ENCODE assay signal across 8 cellular contexts in the genomic region with DNA sequence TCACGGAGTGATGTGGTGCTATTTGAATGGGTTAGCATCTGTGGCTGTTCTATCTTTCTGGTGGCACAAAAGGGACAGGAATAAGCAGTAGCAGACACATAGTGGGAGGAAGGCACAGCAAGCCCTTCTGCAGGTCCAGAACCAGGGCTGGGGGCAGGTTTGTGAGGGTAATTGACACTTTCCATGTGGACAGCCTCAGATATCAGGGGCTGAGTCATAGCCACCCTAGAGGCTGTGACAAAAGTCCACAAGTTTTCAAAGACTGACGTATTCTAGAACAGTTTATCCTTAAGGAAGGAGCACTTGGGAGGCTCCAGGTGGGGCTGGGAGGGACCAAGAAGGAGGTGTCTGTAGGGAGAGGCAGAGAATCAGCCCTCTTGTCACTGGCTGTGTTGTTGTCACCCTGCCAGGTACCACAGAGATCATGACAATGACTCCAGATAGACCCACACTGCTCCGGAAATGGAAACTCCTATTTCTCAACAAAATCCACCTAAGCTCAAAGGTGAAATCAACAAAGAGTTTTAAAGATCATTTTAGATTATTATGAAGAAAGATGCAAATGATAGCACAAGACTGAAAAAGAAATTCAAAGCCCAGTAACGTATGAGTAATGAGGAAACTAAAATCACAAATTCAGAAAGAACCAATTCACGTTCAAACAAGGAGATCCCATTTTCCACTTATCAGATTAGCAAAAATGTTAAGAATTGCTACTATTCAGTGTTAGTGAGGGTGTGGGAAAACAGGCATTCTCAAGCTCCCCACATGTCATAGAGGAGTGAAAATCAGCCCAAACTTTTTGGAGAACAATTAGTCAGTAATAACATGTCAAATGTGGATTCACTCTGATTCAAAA. TPM values are rescaled to one million over a fixed set of nuclear protein-coding genes. Genes with fewer than 3 reads are reported as not detected.
DNase-seq lines count a peak whose midpoint lies in the region; ATAC-seq and TF ChIP-seq lines count a peak whose summit lies in the region.

No MANE protein-coding gene starts in this region.

- TF ChIP-seq CTCF in foreskin keratinocyte (conservative IDR thresholded peaks at IDR 0.05): no peak
- TF ChIP-seq CTCF in gastroesophageal sphincter (IDR thresholded peaks at IDR 0.05): no peak

- H3K9me3 ChIP-seq in gastroesophageal sphincter: no peaks in the 10 kb centered on the region

- H3K27ac ChIP-seq in foreskin keratinocyte: no peak overlapping the region
- no peak overlapping the region for H3K27ac ChIP-seq in gastroesophageal sphincter

- no peak for TF ChIP-seq EP300 in gastroesophageal sphincter (IDR thresholded peaks at IDR 0.05)

- peak; percentile 54 for ATAC-seq in SK-N-SH treated with all-trans-retinoic acid at 6 μM for 48 hours
- ATAC-seq in foreskin keratinocyte: peak; percentile 60
- peak; percentile 81 for ATAC-seq in stimulated activated naive CD8-positive, alpha-beta T cell treated with anti-CD3 and anti-CD28 coated beads, Interleukin-15, Interleukin-2, amounts not matched to agents 100 U/mL and 50 U/mL, for 24 hours
- no peak for ATAC-seq in gastroesophageal sphincter

- H3K4me1 ChIP-seq in foreskin keratinocyte: peaks cover 16% of the 10 kb centered on the region
- peaks cover 0 to 10% (median 0%) of the 10 kb centered on the region in 3 donors for H3K4me1 ChIP-seq in gastroesophageal sphincter

- no peak for TF ChIP-seq POLR2A in gastroesophageal sphincter (IDR thresholded peaks at IDR 0.05)

- H3K36me3 ChIP-seq in gastroesophageal sphincter: no peaks in the 10 kb centered on the region

- H3K4me3 ChIP-seq in gastroesophageal sphincter: no peak overlapping the region

- 50 to 85% methylated on average over 2 to 5 of the region's 5 CpGs for WGBS in gastroesophageal sphincter (ENCODE audit: low coverage in 1 of 2), 2 donors

- DNase-seq in activated effector memory CD4-positive, alpha-beta T cell treated with anti-CD3 and anti-CD28 coated beads, Interleukin-2, amount 50 U/mL, for 16 hours: peak; percentile 73
- no peak for DNase-seq in activated effector memory CD4-positive, alpha-beta T cell treated with Interleukin-2 at 50 U/mL for 16 hours
- DNase-seq in foreskin keratinocyte (peak in 1 of 2 donors; percentile 62), NCI-H1417 (lab: John Stamatoyannopoulos, UW) (no peak), ACHN (no peak)
- peak; percentile 54 for DNase-seq in stimulated activated naive CD8-positive, alpha-beta T cell treated with anti-CD3 and anti-CD28 coated beads, Interleukin-15, Interleukin-2, amounts not matched to agents 100 U/mL and 50 U/mL, for 24 hours

- in situ Hi-C loops in ACHN (cut with HindIII; ENCODE audit: low pct_ligation_motif_present, low pct_unique_long_range_greater_than_20kb, low sequenced_read_pairs): no loop called here

- H3K27me3 ChIP-seq in foreskin keratinocyte: no peaks in the 10 kb centered on the region
- H3K27me3 ChIP-seq in gastroesophageal sphincter: no peaks in the 10 kb centered on the region

TF ChIP-seq in SK-N-SH treated with all-trans-retinoic acid at 6 μM for 48 hours, 23 proteins besides CTCF, POLR2A, EP300 and RAD21:
- TF ChIP-seq, protein P1, sequence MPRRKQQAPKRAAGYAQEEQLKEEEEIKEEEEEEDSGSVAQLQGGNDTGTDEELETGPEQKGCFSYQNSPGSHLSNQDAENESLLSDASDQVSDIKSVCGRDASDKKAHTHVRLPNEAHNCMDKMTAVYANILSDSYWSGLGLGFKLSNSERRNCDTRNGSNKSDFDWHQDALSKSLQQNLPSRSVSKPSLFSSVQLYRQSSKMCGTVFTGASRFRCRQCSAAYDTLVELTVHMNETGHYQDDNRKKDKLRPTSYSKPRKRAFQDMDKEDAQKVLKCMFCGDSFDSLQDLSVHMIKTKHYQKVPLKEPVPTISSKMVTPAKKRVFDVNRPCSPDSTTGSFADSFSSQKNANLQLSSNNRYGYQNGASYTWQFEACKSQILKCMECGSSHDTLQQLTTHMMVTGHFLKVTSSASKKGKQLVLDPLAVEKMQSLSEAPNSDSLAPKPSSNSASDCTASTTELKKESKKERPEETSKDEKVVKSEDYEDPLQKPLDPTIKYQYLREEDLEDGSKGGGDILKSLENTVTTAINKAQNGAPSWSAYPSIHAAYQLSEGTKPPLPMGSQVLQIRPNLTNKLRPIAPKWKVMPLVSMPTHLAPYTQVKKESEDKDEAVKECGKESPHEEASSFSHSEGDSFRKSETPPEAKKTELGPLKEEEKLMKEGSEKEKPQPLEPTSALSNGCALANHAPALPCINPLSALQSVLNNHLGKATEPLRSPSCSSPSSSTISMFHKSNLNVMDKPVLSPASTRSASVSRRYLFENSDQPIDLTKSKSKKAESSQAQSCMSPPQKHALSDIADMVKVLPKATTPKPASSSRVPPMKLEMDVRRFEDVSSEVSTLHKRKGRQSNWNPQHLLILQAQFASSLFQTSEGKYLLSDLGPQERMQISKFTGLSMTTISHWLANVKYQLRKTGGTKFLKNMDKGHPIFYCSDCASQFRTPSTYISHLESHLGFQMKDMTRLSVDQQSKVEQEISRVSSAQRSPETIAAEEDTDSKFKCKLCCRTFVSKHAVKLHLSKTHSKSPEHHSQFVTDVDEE (CRISPR knock-in tag; IDR thresholded peaks at IDR 0.05): no peak
- TF ChIP-seq, protein P2, sequence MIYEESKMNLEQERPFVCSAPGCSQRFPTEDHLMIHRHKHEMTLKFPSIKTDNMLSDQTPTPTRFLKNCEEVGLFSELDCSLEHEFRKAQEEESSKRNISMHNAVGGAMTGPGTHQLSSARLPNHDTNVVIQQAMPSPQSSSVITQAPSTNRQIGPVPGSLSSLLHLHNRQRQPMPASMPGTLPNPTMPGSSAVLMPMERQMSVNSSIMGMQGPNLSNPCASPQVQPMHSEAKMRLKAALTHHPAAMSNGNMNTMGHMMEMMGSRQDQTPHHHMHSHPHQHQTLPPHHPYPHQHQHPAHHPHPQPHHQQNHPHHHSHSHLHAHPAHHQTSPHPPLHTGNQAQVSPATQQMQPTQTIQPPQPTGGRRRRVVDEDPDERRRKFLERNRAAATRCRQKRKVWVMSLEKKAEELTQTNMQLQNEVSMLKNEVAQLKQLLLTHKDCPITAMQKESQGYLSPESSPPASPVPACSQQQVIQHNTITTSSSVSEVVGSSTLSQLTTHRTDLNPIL (CRISPR knock-in tag; IDR thresholded peaks at IDR 0.05; ENCODE audit: low read depth): no peak
- TF ChIP-seq ARNTL (CRISPR knock-in tag; IDR thresholded peaks at IDR 0.05; ENCODE audit: borderline replicate concordance, low read depth) (no peak), ISL1 (CRISPR knock-in tag; IDR thresholded peaks at IDR 0.05) (0 out of 2 replicates have a peak, but pooled peaks have one; percentile 10), ESRRG (CRISPR knock-in tag; IDR thresholded peaks at IDR 0.05) (no peak), ZFP3 (CRISPR knock-in tag; IDR thresholded peaks at IDR 0.05) (peak; percentile 78)
TF ChIP-seq in SK-N-SH treated with all-trans-retinoic acid at 6 μM for 48 hours: peak in this region for 2.

RNA-seq across cellular contexts. Expression of a gene that starts 48.3 kb away (rescaled TPM):
- total RNA-seq in foreskin keratinocyte: 83.7 and 106 TPM in 2 replicates
- polyA plus RNA-seq in foreskin keratinocyte: 60.0 and 69.6 TPM in 2 replicates
- 100 to 1,000 TPM; 285 to 493 (median 341) TPM for total RNA-seq in gastroesophageal sphincter

Comparison
In these comparisons a context has a peak if more than half of its experiments do, and no peak if none do; other contexts are left out.
1. DNase-seq: peak in activated effector memory CD4-positive, alpha-beta T cell treated with anti-CD3 and anti-CD28 coated beads, Interleukin-2, amount 50 U/mL, for 16 hours (single experiment) and stimulated activated naive CD8-positive, alpha-beta T cell treated with anti-CD3 and anti-CD28 coated beads, Interleukin-15, Interleukin-2, amounts not matched to agents 100 U/mL and 50 U/mL, for 24 hours (single experiment); none in activated effector memory CD4-positive, alpha-beta T cell treated with Interleukin-2 at 50 U/mL for 16 hours (single experiment), NCI-H1417 (0 of 3) and ACHN (single experiment).